In the genomic region with DNA sequence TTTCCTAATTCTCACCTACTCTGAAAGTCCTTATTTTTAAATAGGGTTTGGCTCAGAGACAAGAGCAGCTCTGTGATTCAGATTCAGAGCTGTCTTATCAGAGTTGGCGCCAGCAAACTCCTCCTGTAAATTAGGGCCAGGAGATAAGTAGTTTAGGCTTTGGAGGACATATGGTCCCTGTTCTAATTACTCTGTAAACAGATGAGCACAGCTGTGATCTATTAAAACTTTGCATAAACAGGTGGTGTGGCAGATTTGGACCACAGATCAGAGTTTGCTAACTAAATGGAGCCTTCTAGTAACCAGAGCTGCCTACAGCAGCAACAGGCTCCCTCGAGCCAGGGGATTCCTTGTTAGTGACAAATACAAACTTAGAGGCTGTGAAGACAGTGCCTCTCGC, we compare ENCODE assay signal across 13 cellular contexts. TPM values are rescaled to one million over a fixed set of nuclear protein-coding genes. Genes with fewer than 3 reads are reported as not detected.
DNase-seq lines count a peak whose midpoint lies in the region; ATAC-seq, FAIRE-seq and TF ChIP-seq lines count a peak whose summit lies in the region.
"Had no signal": no experiment of that assay in that cellular context is flagged by ENCODE, and none has a peak within 500 bp of the region (broad histone marks: within the 10 kb centered on the region; RNA-seq: fewer than 3 reads in every experiment).

No MANE protein-coding gene starts in this region.

- no peak overlapping the region for H3K4me3 Mint-ChIP-seq in activated naive CD8-positive, alpha-beta T cell treated with anti-CD3 and anti-CD28 coated beads, Interleukin-2, amount 50 U/mL, for 24 hours

- no peak for TF ChIP-seq CTCF in 22Rv1 (IDR thresholded peaks at IDR 0.05)

- H3K36me3 ChIP-seq in small intestine (ENCODE audit: control insufficient read depth in 2 of 2, insufficient read depth in 2 of 2, low read length in 2 of 2): no peaks in the 10 kb centered on the region

- no peaks in the 10 kb centered on the region for H3K27me3 ChIP-seq in small intestine (ENCODE audit: control insufficient read depth in 2 of 2, insufficient read depth in 2 of 2, low read length in 2 of 2)
- H3K27me3 ChIP-seq: spleen, stomach had no signal

- peak; percentile 67 for DNase-seq in LHCN-M2 (ENCODE audit: low read depth)
- DNase-seq in NCI-H82 (lab: John Stamatoyannopoulos, UW): peak; percentile 98
- DNase-seq in germinal center (ENCODE audit: low spot score): peak; percentile 45
- no peak for DNase-seq in activated naive CD8-positive, alpha-beta T cell treated with anti-CD3 and anti-CD28 coated beads, Interleukin-2, amount 50 U/mL, for 24 hours
- no peak for DNase-seq in small intestine
- no peak for DNase-seq in activated naive CD4-positive, alpha-beta T cell treated with anti-CD3 and anti-CD28 coated beads, Interleukin-2, amount 50 U/mL, for 72 hours (ENCODE audit: low spot score in 2 of 2)
- DNase-seq: activated gamma-delta T cell, mesenchymal stem cell, NCI-H1436, spleen, stomach had no signal

- no peaks in the 10 kb centered on the region for H3K9me3 ChIP-seq in small intestine (ENCODE audit: control insufficient read depth, low read depth)
- H3K9me3 ChIP-seq: spleen, stomach had no signal

- H3K27ac ChIP-seq in 22Rv1 (peak overlapping the region; percentile 18; the same call in 1 of the 2 replicates), small intestine (ENCODE audit: low read depth in 1 of 2, low read length in 1 of 2) (no peak overlapping the region)
- H3K27ac ChIP-seq: spleen, stomach had no signal

- ATAC-seq in GM18520 (IDR thresholded peaks at IDR 0.05; ENCODE audit: unreplicated experiment): no peak
- no peak for ATAC-seq in activated naive CD8-positive, alpha-beta T cell treated with anti-CD3 and anti-CD28 coated beads, Interleukin-2, amount 50 U/mL, for 24 hours
- no peak for ATAC-seq in activated naive CD4-positive, alpha-beta T cell treated with anti-CD3 and anti-CD28 coated beads, Interleukin-2, amount 50 U/mL, for 72 hours

- H3K27ac Mint-ChIP-seq in activated naive CD8-positive, alpha-beta T cell treated with anti-CD3 and anti-CD28 coated beads, Interleukin-2, amount 50 U/mL, for 24 hours: no peak overlapping the region
- no peak overlapping the region for H3K27ac Mint-ChIP-seq in activated naive CD4-positive, alpha-beta T cell treated with anti-CD3 and anti-CD28 coated beads, Interleukin-2, amount 50 U/mL, for 72 hours

- WGBS in small intestine, 3 donors: 55 to 58% (median 58%) methylated on average over 3 of the region's 3 CpGs

- H3K4me3 ChIP-seq in small intestine (ENCODE audit: low read depth in 1 of 2, low read length in 2 of 2): no peak overlapping the region
- H3K4me3 ChIP-seq: spleen, stomach had no signal

- H3K36me3 Mint-ChIP-seq in activated naive CD8-positive, alpha-beta T cell treated with anti-CD3 and anti-CD28 coated beads, Interleukin-2, amount 50 U/mL, for 24 hours (ENCODE audit: low read depth): no peaks in the 10 kb centered on the region
- no peaks in the 10 kb centered on the region for H3K36me3 Mint-ChIP-seq in activated naive CD4-positive, alpha-beta T cell treated with anti-CD3 and anti-CD28 coated beads, Interleukin-2, amount 50 U/mL, for 72 hours

- H3K9me3 Mint-ChIP-seq in activated naive CD8-positive, alpha-beta T cell treated with anti-CD3 and anti-CD28 coated beads, Interleukin-2, amount 50 U/mL, for 24 hours: no peaks in the 10 kb centered on the region
- no peaks in the 10 kb centered on the region for H3K9me3 Mint-ChIP-seq in activated naive CD4-positive, alpha-beta T cell treated with anti-CD3 and anti-CD28 coated beads, Interleukin-2, amount 50 U/mL, for 72 hours

- H3K4me1 Mint-ChIP-seq in activated naive CD8-positive, alpha-beta T cell treated with anti-CD3 and anti-CD28 coated beads, Interleukin-2, amount 50 U/mL, for 24 hours: no peaks in the 10 kb centered on the region

- H3K27me3 Mint-ChIP-seq in activated naive CD8-positive, alpha-beta T cell treated with anti-CD3 and anti-CD28 coated beads, Interleukin-2, amount 50 U/mL, for 24 hours: no peaks in the 10 kb centered on the region

- H3K4me1 ChIP-seq in small intestine (ENCODE audit: control insufficient read depth in 2 of 2, insufficient read depth in 1 of 2, low read depth in 1 of 2, low read length in 1 of 2): no peaks in the 10 kb centered on the region

- FAIRE-seq in small intestine (lab: Jason Lieb, UNC): no peak

RNA-seq across cellular contexts. Expression of gene YPEL1, which starts 27.9 kb away (rescaled TPM):
- 0.38 and 0.80 TPM in 2 replicates for total RNA-seq in LHCN-M2 (2014; rRNA removed)
- polyA plus RNA-seq in LHCN-M2 (2012): 0.62 TPM
- polyA plus RNA-seq in small intestine: 1 to 10 TPM in 2 of 3 donors, under 1 TPM in 1; 0.22 to 2.3 (median 1.1) TPM
- total RNA-seq in activated naive CD4-positive, alpha-beta T cell treated with anti-CD3 and anti-CD28 coated beads, Interleukin-2, amount 50 U/mL, for 72 hours: 1 to 10 TPM; 2.4 to 4.9 TPM

RNA-seq across cellular contexts. Expression of gene PPIL2, which starts 41.9 kb away (rescaled TPM):
- total RNA-seq in LHCN-M2 (2014; rRNA removed): 27.8 and 29.6 TPM in 2 replicates
- polyA plus RNA-seq in LHCN-M2 (2012): 28.2 TPM
- polyA plus RNA-seq in small intestine: 10 to 100 TPM; 24.9 to 35.2 (median 29.7) TPM
- 10 to 100 TPM; 33.9 to 50.5 TPM for total RNA-seq in activated naive CD4-positive, alpha-beta T cell treated with anti-CD3 and anti-CD28 coated beads, Interleukin-2, amount 50 U/mL, for 72 hours

Comparison
In these comparisons a context has a peak if more than half of its experiments do, and no peak if none do; other contexts are left out.
1. DNase-seq: peak in LHCN-M2 (single experiment), NCI-H82 (single experiment) and germinal center (single experiment); none in activated naive CD8-positive, alpha-beta T cell treated with anti-CD3 and anti-CD28 coated beads, Interleukin-2, amount 50 U/mL, for 24 hours (single experiment), small intestine (single experiment) and activated naive CD4-positive, alpha-beta T cell treated with anti-CD3 and anti-CD28 coated beads, Interleukin-2, amount 50 U/mL, for 72 hours (0 of 2).